Comparison of ENCODE assay signal across 9 cellular contexts in the genomic region with DNA sequence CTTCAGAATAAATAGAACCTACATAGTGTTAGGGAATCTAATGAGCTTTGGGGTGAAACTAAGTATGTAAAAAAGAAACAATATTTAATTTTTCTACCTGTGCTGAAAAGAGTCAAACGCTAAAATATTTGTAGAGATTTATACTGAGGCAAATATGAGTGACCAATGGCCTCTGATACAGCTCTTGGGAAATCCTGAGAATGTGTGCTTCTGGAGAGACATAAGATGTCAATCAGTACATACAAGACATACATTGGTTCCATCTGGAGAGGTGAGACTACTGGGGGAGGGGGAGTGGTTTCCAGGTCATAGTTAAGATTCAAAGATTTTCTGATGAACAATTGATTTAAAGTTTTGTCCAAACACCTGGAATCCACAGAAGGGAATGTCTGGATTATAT. TPM values are rescaled to one million over a fixed set of nuclear protein-coding genes. Genes with fewer than 3 reads are reported as not detected.
DNase-seq lines count a peak whose midpoint lies in the region; TF ChIP-seq lines count a peak whose summit lies in the region.
"Had no signal": no experiment of that assay in that cellular context is flagged by ENCODE, and none has a peak within 500 bp of the region (broad histone marks: within the 10 kb centered on the region; RNA-seq: fewer than 3 reads in every experiment).

No MANE protein-coding gene starts in this region.

- peak overlapping the region; percentile 96 for H3K4me3 Mint-ChIP-seq in glutamatergic neuron (ENCODE audit: unreplicated experiment)

- DNase-seq in H7 (no peak), SK-N-MC (ENCODE audit: low read depth, low spot score) (no peak), glutamatergic neuron (no peak), retinal pigment epithelial cell (ENCODE audit: low read depth) (no peak), NCI-H1105 treated with DMSO at 0.1 percent for 48 hours (lab: John Stamatoyannopoulos, UW) (no peak), NOMO-1 treated with dmso at 0.1 percent for 144 hours (lab: John Stamatoyannopoulos, UW; ENCODE audit: unreplicated experiment) (no peak), dermis blood vessel endothelial cell (no peak), NCI-H2029 (lab: John Stamatoyannopoulos, UW) (no peak)

- H3K9me3 Mint-ChIP-seq in glutamatergic neuron (ENCODE audit: unreplicated experiment), result peaks cover 10% of the 10 kb centered on the region

- H3K9me3 ChIP-seq in SK-N-MC (ENCODE audit: low read depth, low read length), result no peaks in the 10 kb centered on the region

- peaks cover 4% of the 10 kb centered on the region; the same call in 1 of the 2 replicates for H3K27me3 ChIP-seq in H7 (ENCODE audit: control insufficient read depth, insufficient read depth, low read length)

- peaks cover 9% of the 10 kb centered on the region for H3K36me3 Mint-ChIP-seq in glutamatergic neuron (ENCODE audit: unreplicated experiment)

- peak overlapping the region; percentile 82 for H3K4me3 ChIP-seq in H7 (ENCODE audit: insufficient read depth, low read depth, low read length)
- H3K4me3 ChIP-seq in SK-N-MC, result peak overlapping the region; percentile 90
- H3K4me3 ChIP-seq in retinal pigment epithelial cell (ENCODE audit: low read length), result peak overlapping the region; percentile 76

- peaks cover 6% of the 10 kb centered on the region for H3K27me3 Mint-ChIP-seq in glutamatergic neuron (ENCODE audit: unreplicated experiment)

- TF ChIP-seq CTCF in glutamatergic neuron (IDR thresholded peaks at IDR 0.05; ENCODE audit: partially characterized antibody, unreplicated experiment) (no peak), retinal pigment epithelial cell (conservative IDR thresholded peaks at IDR 0.05; ENCODE audit: low read depth, low read length) (no peak)

- H3K36me3 ChIP-seq in H7 (replicated peaks; ENCODE audit: control insufficient read depth, insufficient read depth, low read length) (no peaks in the 10 kb centered on the region), SK-N-MC (ENCODE audit: insufficient read depth, low read length) (no peaks in the 10 kb centered on the region)

- H3K4me1 Mint-ChIP-seq in glutamatergic neuron (ENCODE audit: low read depth, unreplicated experiment), result peaks cover 7% of the 10 kb centered on the region

- no peak overlapping the region for H3K27ac ChIP-seq in SK-N-MC

- H3K27ac Mint-ChIP-seq in glutamatergic neuron (ENCODE audit: unreplicated experiment), result peak overlapping the region; percentile 20

- H3K9ac ChIP-seq in SK-N-MC (ENCODE audit: insufficient read length), result peak overlapping the region; percentile 78

RNA-seq across cellular contexts. Expression of a gene that starts 1.0 kb away (rescaled TPM):
- total RNA-seq in H7 (2014; rRNA removed; shearing (Covaris generic)), result 46.3 and 56.3 TPM in 2 replicates
- total RNA-seq in glutamatergic neuron (ENCODE audit: unreplicated experiment) (55.7 TPM), dermis blood vessel endothelial cell (27.4 and 40.3 TPM in 2 replicates)

RNA-seq across cellular contexts. Expression of a gene that starts 39.3 kb away (rescaled TPM):
- not detected in 2 replicates for total RNA-seq in H7 (2014; rRNA removed; shearing (Covaris generic))
- not detected for total RNA-seq in glutamatergic neuron (ENCODE audit: unreplicated experiment)
- total RNA-seq in dermis blood vessel endothelial cell, result not detected in 2 replicates
- total RNA-seq: bronchial epithelial cell had no signal
